30 cellular contexts compared by ENCODE assay signal in genomic region chr15:55700876-55701275, GRCh38. TPM values are rescaled to one million over a fixed set of nuclear protein-coding genes. Genes with fewer than 3 reads are reported as not detected.
"Had no signal": no experiment of that assay in that cellular context is flagged by ENCODE, and none has a peak within 500 bp of the region (broad histone marks: within the 10 kb centered on the region; RNA-seq: fewer than 3 reads in every experiment).

No MANE protein-coding gene starts in this region.

- H2AFZ ChIP-seq: neural progenitor cell, parathyroid adenoma had no signal

- H3K4me2 ChIP-seq: neural progenitor cell had no signal

- H3K4me1 ChIP-seq: esophagus squamous epithelium, heart right ventricle, left lung, prostate gland, sigmoid colon, spleen, testis, tibial nerve, upper lobe of right lung, uterus had no signal

- H3K9ac ChIP-seq: neural progenitor cell, parathyroid adenoma had no signal

- H3K9me3 ChIP-seq: esophagus squamous epithelium, heart right ventricle, left lung, mucosa of descending colon, prostate gland, sigmoid colon, spleen, testis, tibial nerve, upper lobe of right lung, uterus had no signal

- H3K27ac ChIP-seq: esophagus squamous epithelium, heart right ventricle, left lung, neural progenitor cell, parathyroid adenoma, prostate gland, sigmoid colon, skin epidermis, spleen, testis, tibial nerve, upper lobe of right lung, uterus had no signal

- H3K4me3 Mint-ChIP-seq: effector memory CD8-positive, alpha-beta T cell; mesothelial cell of epicardium; naive B cell; natural killer cell treated with Interleukin-12 subunit alpha and Interleukin-12 subunit beta and Interleukin-15 and Interleukin-18, amount 100 ng/mL, for 72 hours; neural progenitor cell; stimulated activated memory B cell treated with anti-CD40 and anti-IgM and Interleukin-4, amounts not matched to agents 10 μg/mL and 1 μg/mL and 100 μg/mL, for 72 hours had no signal

- H3K36me3 Mint-ChIP-seq: naive B cell; natural killer cell treated with Interleukin-12 subunit alpha and Interleukin-12 subunit beta and Interleukin-15 and Interleukin-18, amount 100 ng/mL, for 72 hours; stimulated activated memory B cell treated with anti-CD40 and anti-IgM and Interleukin-4, amounts not matched to agents 10 μg/mL and 1 μg/mL and 100 μg/mL, for 72 hours had no signal

- H3K4me3 ChIP-seq: esophagus squamous epithelium, heart right ventricle, left lung, mucosa of descending colon, neural progenitor cell, prostate gland, sigmoid colon, skin epidermis, spleen, testis, tibial nerve, upper lobe of right lung, uterus had no signal

- H3K4me1 Mint-ChIP-seq: naive B cell; stimulated activated memory B cell treated with anti-CD40 and anti-IgM and Interleukin-4, amounts not matched to agents 10 μg/mL and 1 μg/mL and 100 μg/mL, for 72 hours had no signal

- H3K27ac Mint-ChIP-seq: effector memory CD8-positive, alpha-beta T cell; mesothelial cell of epicardium; naive B cell; natural killer cell treated with Interleukin-12 subunit alpha and Interleukin-12 subunit beta and Interleukin-15 and Interleukin-18, amount 100 ng/mL, for 72 hours; neural progenitor cell; stimulated activated memory B cell treated with anti-CD40 and anti-IgM and Interleukin-4, amounts not matched to agents 10 μg/mL and 1 μg/mL and 100 μg/mL, for 72 hours had no signal

- H3K36me3 ChIP-seq: esophagus squamous epithelium, heart right ventricle, left lung, neural progenitor cell, prostate gland, sigmoid colon, spleen, tibial nerve, upper lobe of right lung, uterus had no signal

- ATAC-seq: effector memory CD8-positive, alpha-beta T cell; heart right ventricle; left cardiac atrium; left lung; mucosa of descending colon; natural killer cell treated with Interleukin-12 subunit alpha and Interleukin-12 subunit beta and Interleukin-15 and Interleukin-18, amount 100 ng/mL, for 72 hours; right cardiac atrium; stimulated activated memory B cell treated with anti-CD40 and anti-IgM and Interleukin-4, amounts not matched to agents 10 μg/mL and 1 μg/mL and 100 μg/mL, for 72 hours; stimulated activated naive CD8-positive, alpha-beta T cell treated with anti-CD3 and anti-CD28 coated beads, Interleukin-15, Interleukin-2, amounts not matched to agents 100 U/mL and 50 U/mL, for 24 hours; upper lobe of right lung had no signal

- H3K79me2 ChIP-seq: parathyroid adenoma had no signal

- H3K27me3 ChIP-seq: heart right ventricle, left lung, neural progenitor cell, sigmoid colon, testis, tibial nerve, upper lobe of right lung, uterus had no signal

- DNase-seq: cortex of kidney; effector memory CD8-positive, alpha-beta T cell; erythroblast; esophagus squamous epithelium; foreskin melanocyte; glutamatergic neuron; heart right ventricle; hippocampal formation; left cardiac atrium; left lung; mesenchymal stem cell; mucosa of descending colon; naive B cell; right cardiac atrium; sigmoid colon; spleen; stimulated activated CD4-positive, alpha-beta T cell treated with anti-CD3 and anti-CD28 coated beads, Interleukin-4, amount 100 ng/mL, for 4 hours; stimulated activated naive CD8-positive, alpha-beta T cell treated with anti-CD3 and anti-CD28 coated beads, Interleukin-15, Interleukin-2, amounts not matched to agents 100 U/mL and 50 U/mL, for 24 hours; substantia nigra; testis; upper lobe of right lung; uterus had no signal

- H3K9me3 Mint-ChIP-seq: effector memory CD8-positive, alpha-beta T cell; mesothelial cell of epicardium; naive B cell; natural killer cell treated with Interleukin-12 subunit alpha and Interleukin-12 subunit beta and Interleukin-15 and Interleukin-18, amount 100 ng/mL, for 72 hours; stimulated activated memory B cell treated with anti-CD40 and anti-IgM and Interleukin-4, amounts not matched to agents 10 μg/mL and 1 μg/mL and 100 μg/mL, for 72 hours had no signal

RNA-seq across cellular contexts. Expression of gene PRTG, which starts 42.1 kb away (rescaled TPM):
- total RNA-seq: natural killer cell treated with Interleukin-12 subunit alpha and Interleukin-12 subunit beta and Interleukin-15 and Interleukin-18, amount 100 ng/mL, for 72 hours had no signal
